Comparison of ENCODE assay signal across 22 cellular contexts in the genomic region with DNA sequence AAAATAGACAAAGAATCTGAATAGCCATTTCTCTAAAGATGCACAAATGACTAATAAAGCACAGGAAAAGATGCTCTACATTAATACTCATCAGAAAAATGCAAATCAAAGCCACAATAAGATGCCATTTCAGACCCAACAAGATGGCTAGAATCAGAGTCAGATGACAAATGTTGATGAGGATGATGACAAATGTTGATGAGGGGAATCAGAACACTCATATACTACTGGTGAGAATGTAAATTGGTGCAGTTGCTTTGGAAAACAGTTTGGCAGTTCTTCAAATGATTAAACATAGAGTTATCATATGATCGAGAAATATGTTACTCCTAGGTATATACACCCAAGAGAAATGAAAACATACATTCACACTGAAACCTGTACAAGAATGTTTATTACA. TPM values are rescaled to one million over a fixed set of nuclear protein-coding genes. Genes with fewer than 3 reads are reported as not detected.
DNase-seq lines count a peak whose midpoint lies in the region; ATAC-seq, FAIRE-seq and TF ChIP-seq lines count a peak whose summit lies in the region.
"Had no signal": no experiment of that assay in that cellular context is flagged by ENCODE, and none has a peak within 500 bp of the region (broad histone marks: within the 10 kb centered on the region; RNA-seq: fewer than 3 reads in every experiment).

No MANE protein-coding gene starts in this region.

- CTCF ChIA-PET in A673 (lab: Charles Lee): no interaction called here

- no peak overlapping the region for H3K27ac Mint-ChIP-seq in astrocyte (ENCODE audit: unreplicated experiment)
- H3K27ac Mint-ChIP-seq: B cell; CD4-positive, CD25-positive, alpha-beta regulatory T cell; CD8-positive, alpha-beta T cell had no signal

- no peak overlapping the region for H3K4me3 Mint-ChIP-seq in astrocyte (ENCODE audit: unreplicated experiment)
- H3K4me3 Mint-ChIP-seq: B cell; CD4-positive, CD25-positive, alpha-beta regulatory T cell; CD8-positive, alpha-beta T cell had no signal

- POLR2A ChIA-PET in A673 (lab: Charles Lee; ENCODE audit: low non-redundant PET): no interaction called here

- intact Hi-C loops in A673 (cut with micrococcal nuclease; ENCODE audit: unreplicated experiment): no loop called here

- ATAC-seq in GM19397 (IDR thresholded peaks at IDR 0.05; ENCODE audit: unreplicated experiment): no peak
- ATAC-seq: CD8-positive, alpha-beta T cell; GM12878 had no signal

- H3K36me3 ChIP-seq in astrocyte (ENCODE audit: insufficient read depth, low read length) (peaks cover 2% of the 10 kb centered on the region), A673 (ENCODE audit: insufficient read depth, low read length, poor library complexity, severe bottlenecking) (no peaks in the 10 kb centered on the region)

- DNase-seq in GM12892 (ENCODE audit: insufficient read length) (no peak), H54 (ENCODE audit: insufficient read length, low spot score) (no peak), astrocyte (ENCODE audit: low read depth) (no peak), A673 (ENCODE audit: low spot score) (no peak), substantia nigra (lab: John Stamatoyannopoulos, UW) (no peak)
- DNase-seq: Caco-2; CD4-positive, CD25-positive, alpha-beta regulatory T cell; CD8-positive, alpha-beta T cell; DMS 273 treated with DMSO at 0.1 percent for 48 hours; DMS79; EL; GDM1; GOT3; H7; HCEC 1CT had no signal

- H2AFZ ChIP-seq in astrocyte (ENCODE audit: low read depth, low read length): no peak overlapping the region

- TF ChIP-seq POLR2A in GM12892 (IDR thresholded peaks at IDR 0.05; ENCODE audit: low read depth, low read length) (no peak), H54 (IDR thresholded peaks at IDR 0.05; ENCODE audit: low read depth, low read length) (no peak)

- H3K27me3 Mint-ChIP-seq in astrocyte (ENCODE audit: low read depth, unreplicated experiment): no peaks in the 10 kb centered on the region
- H3K27me3 Mint-ChIP-seq: B cell; CD4-positive, CD25-positive, alpha-beta regulatory T cell had no signal

- peaks cover 2% of the 10 kb centered on the region for H3K4me1 Mint-ChIP-seq in astrocyte (ENCODE audit: low read depth, unreplicated experiment)
- H3K4me1 Mint-ChIP-seq: B cell had no signal

- H3K4me1 ChIP-seq in astrocyte (ENCODE audit: insufficient read depth, low read length) (no peaks in the 10 kb centered on the region), A673 (ENCODE audit: insufficient read depth, low read length, poor library complexity, severe bottlenecking) (peaks cover 5% of the 10 kb centered on the region)
- H3K4me1 ChIP-seq: Caco-2 had no signal

- H3K9me3 ChIP-seq in astrocyte (ENCODE audit: insufficient read depth, low read depth, low read length): no peaks in the 10 kb centered on the region
- no peaks in the 10 kb centered on the region for H3K9me3 ChIP-seq in A673 (ENCODE audit: low read depth, low read length, poor library complexity, severe bottlenecking)
- H3K9me3 ChIP-seq: BLaER1, Caco-2 had no signal

- H3K9ac ChIP-seq in astrocyte (ENCODE audit: low read length): no peak overlapping the region
- H3K9ac ChIP-seq: BLaER1 had no signal

- H3K9me3 Mint-ChIP-seq in astrocyte (ENCODE audit: unreplicated experiment): no peaks in the 10 kb centered on the region
- H3K9me3 Mint-ChIP-seq: CD4-positive, CD25-positive, alpha-beta regulatory T cell; CD8-positive, alpha-beta T cell had no signal

- H3K36me3 Mint-ChIP-seq in astrocyte (ENCODE audit: low read depth, unreplicated experiment): no peaks in the 10 kb centered on the region

- peak; percentile 17 for FAIRE-seq in GM12892 (lab: Jason Lieb, UNC)
- FAIRE-seq in H54 (lab: Jason Lieb, UNC): peak; percentile 27
- FAIRE-seq in astrocyte (lab: Jason Lieb, UNC): peak; percentile 17
- FAIRE-seq: D721Med, GM18507 had no signal

- no peak overlapping the region for H3K4me2 ChIP-seq in astrocyte (ENCODE audit: low read length)
- H3K4me2 ChIP-seq: BLaER1 had no signal

- peaks cover 3% of the 10 kb centered on the region for H4K20me1 ChIP-seq in astrocyte (ENCODE audit: insufficient read depth, low read length)

- H3K27ac ChIP-seq in astrocyte (ENCODE audit: low read depth, low read length) (no peak overlapping the region), A673 (ENCODE audit: low read depth, low read length, poor library complexity, severe bottlenecking) (no peak overlapping the region), substantia nigra (ENCODE audit: low read depth, low read length, poor library complexity, severe bottlenecking) (no peak overlapping the region)
- H3K27ac ChIP-seq: BLaER1, C4-2B had no signal

- no peaks in the 10 kb centered on the region for H3K27me3 ChIP-seq in astrocyte (ENCODE audit: insufficient read depth, low read length)
- H3K27me3 ChIP-seq in A673 (replicated peaks; ENCODE audit: insufficient read depth, low read depth, low read length, poor library complexity): no peaks in the 10 kb centered on the region
- H3K27me3 ChIP-seq: BLaER1 had no signal

- no peaks in the 10 kb centered on the region for H3K79me2 ChIP-seq in astrocyte (ENCODE audit: insufficient read depth, low read length)

- no peak overlapping the region for H3K4me3 ChIP-seq in astrocyte (ENCODE audit: insufficient read depth, low read depth, low read length)
- no peak overlapping the region for H3K4me3 ChIP-seq in A673 (ENCODE audit: low read depth, low read length, poor library complexity, severe bottlenecking)
- H3K4me3 ChIP-seq: BLaER1, GM12878 had no signal

- TF ChIP-seq CTCF in astrocyte (IDR thresholded peaks at IDR 0.05; ENCODE audit: insufficient read depth, low read depth, low read length): no peak
- TF ChIP-seq CTCF in A673 (conservative IDR thresholded peaks at IDR 0.05; ENCODE audit: low read depth, low read length): no peak

- no TSS peak for BruUV-seq in A673 (replicated peaks; lab: Mats Ljungman, UMichigan)

RNA-seq across cellular contexts. Expression of a gene that starts 33.9 kb away (rescaled TPM):
- polyA plus RNA-seq in GM12892 (2012; ENCODE audit: missing spikeins): 20.7 TPM
- 18.3 and 20.2 TPM in 2 replicates for total RNA-seq in astrocyte
- total RNA-seq in A673 (2021): 32.7 and 33.3 TPM in 2 replicates

RNA-seq across cellular contexts. Expression of a gene that starts 49.7 kb away (rescaled TPM):
- polyA plus RNA-seq in GM12892 (2012; ENCODE audit: missing spikeins): 156 TPM
- 175 and 185 TPM in 2 replicates for total RNA-seq in astrocyte
- total RNA-seq in A673 (2021): 217 and 224 TPM in 2 replicates
